Comparison of ENCODE assay signal across 30 cellular contexts in the genomic region with DNA sequence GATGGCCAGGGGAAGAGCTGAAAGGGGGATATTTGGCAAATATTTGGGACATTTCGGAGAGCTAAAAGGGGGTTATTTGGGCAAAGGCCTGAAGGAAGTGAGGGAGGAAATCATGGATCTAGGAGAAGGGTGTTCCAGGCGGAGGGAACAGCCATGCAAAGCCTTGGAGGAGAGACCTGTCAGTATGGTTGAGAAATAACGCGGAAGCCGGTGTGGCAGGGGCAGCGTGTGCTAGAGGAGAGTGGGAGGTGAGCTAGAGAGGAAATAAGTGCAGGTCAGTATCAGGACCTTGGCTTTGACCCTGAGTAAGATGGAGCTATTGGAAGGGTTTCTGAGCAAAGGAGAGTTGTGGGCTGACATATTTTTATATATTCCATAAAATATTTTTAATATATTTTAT. TPM values are rescaled to one million over a fixed set of nuclear protein-coding genes. Genes with fewer than 3 reads are reported as not detected.
DNase-seq lines count a peak whose midpoint lies in the region; ATAC-seq, FAIRE-seq and TF ChIP-seq lines count a peak whose summit lies in the region.
"Had no signal": no experiment of that assay in that cellular context is flagged by ENCODE, and none has a peak within 500 bp of the region (broad histone marks: within the 10 kb centered on the region; RNA-seq: fewer than 3 reads in every experiment).

No MANE protein-coding gene starts in this region.

- H3K27ac ChIP-seq in pancreas: peak overlapping the region; percentile 13 to 77 (median 66)
- H3K27ac ChIP-seq in stomach: no peak overlapping the region
- H3K27ac ChIP-seq: BLaER1 had no signal

- intact Hi-C loops in pancreas (cut with DNase I) (no loop called here), stomach (cut with DNase I; ENCODE audit: low total_unique reads) (no loop called here)

- no peaks in the 10 kb centered on the region for H3K9me3 ChIP-seq in T-helper 17 cell (ENCODE audit: control insufficient read depth, low read length, poor library complexity, severe bottlenecking)
- no peaks in the 10 kb centered on the region for H3K9me3 ChIP-seq in pancreas
- H3K9me3 ChIP-seq in stomach: no peaks in the 10 kb centered on the region
- H3K9me3 ChIP-seq: BE2C, BLaER1 had no signal

- peak overlapping the region; percentile 89 for H3K27ac Mint-ChIP-seq in T-helper 17 cell
- H3K27ac Mint-ChIP-seq: CD4-positive, CD25-positive, alpha-beta regulatory T cell had no signal

- H3K36me3 ChIP-seq in pancreas (no peaks in the 10 kb centered on the region), stomach (no peaks in the 10 kb centered on the region)
- H3K36me3 ChIP-seq: BE2C, BLaER1 had no signal

- H3K27me3 Mint-ChIP-seq in T-helper 17 cell: peaks cover 9% of the 10 kb centered on the region
- H3K27me3 Mint-ChIP-seq: CD4-positive, CD25-positive, alpha-beta regulatory T cell had no signal

- H3K4me1 Mint-ChIP-seq in T-helper 17 cell: peaks cover 6% of the 10 kb centered on the region
- H3K4me1 Mint-ChIP-seq: CD14-positive monocyte; CD4-positive, CD25-positive, alpha-beta regulatory T cell had no signal

- H3K4me1 ChIP-seq in pancreas (peaks cover 4 to 13% (median 12%) of the 10 kb centered on the region in 3 donors), stomach (no peaks in the 10 kb centered on the region)
- H3K4me1 ChIP-seq: BE2C had no signal

- 44 to 47% methylated on average over 6 of the region's 6 CpGs for WGBS in pancreas, 2 donors
- WGBS in stomach, 5 donors: 79 to 89% (median 88%) methylated on average over 6 of the region's 6 CpGs

- no peak for DNase-seq in T-helper 17 cell
- DNase-seq in pancreas: peak in 1 of 6 donors; percentile 56
- no peak for DNase-seq in ecto neural progenitor cell (ENCODE audit: low spot score)
- DNase-seq in stomach: no peak
- DNase-seq in SHP77 (lab: John Stamatoyannopoulos, UW): no peak
- DNase-seq: 8988T; ACHN; BE2C; C1 segment of cervical spinal cord; CD4-positive, alpha-beta memory T cell; CD4-positive, CD25-positive, alpha-beta regulatory T cell; CD8-positive, alpha-beta memory T cell; COR-L47; DMS 273 treated with DMSO at 0.1 percent for 48 hours; DMS153; DMS53; DMS79; DND-41; EL; GDM1 had no signal

- H3K27me3 ChIP-seq in pancreas (no peaks in the 10 kb centered on the region), stomach (no peaks in the 10 kb centered on the region)
- H3K27me3 ChIP-seq: BE2C, BLaER1 had no signal

- no peak for TF ChIP-seq POLR2A in stomach (IDR thresholded peaks at IDR 0.05)

- TF ChIP-seq CTCF in pancreas (IDR thresholded peaks at IDR 0.05): no peak
- no peak for TF ChIP-seq CTCF in stomach (IDR thresholded peaks at IDR 0.05)

- ATAC-seq in T-helper 17 cell (no peak), pancreas (peak; percentile 1 to 21 (median 12))
- ATAC-seq: GM12878 had no signal

- no peak overlapping the region for H3K4me3 Mint-ChIP-seq in T-helper 17 cell
- H3K4me3 Mint-ChIP-seq: CD4-positive, CD25-positive, alpha-beta regulatory T cell; CD8-positive, alpha-beta memory T cell had no signal

- no peak for TF ChIP-seq EP300 in stomach (IDR thresholded peaks at IDR 0.05)

- H3K4me3 ChIP-seq in pancreas: peak overlapping the region in 3 of 4 donors; percentile 38 to 51 (median 46)
- no peak overlapping the region for H3K4me3 ChIP-seq in stomach
- H3K4me3 ChIP-seq: BLaER1, GM12878 had no signal

- FAIRE-seq in pancreas (lab: Jason Lieb, UNC): no peak
- FAIRE-seq: A204.1, GM12878, GM12892, GM18507 had no signal

- H3K36me3 Mint-ChIP-seq in T-helper 17 cell (ENCODE audit: low read depth): no peaks in the 10 kb centered on the region
- H3K36me3 Mint-ChIP-seq: CD14-positive monocyte; CD4-positive, alpha-beta memory T cell; CD4-positive, CD25-positive, alpha-beta regulatory T cell; CD8-positive, alpha-beta memory T cell had no signal

RNA-seq across cellular contexts. Expression of gene CTRC, which starts 3.0 kb away (rescaled TPM):
- 1 to 10 TPM; 2.7 to 2.9 TPM for total RNA-seq in T-helper 17 cell
- total RNA-seq in pancreas: over 10,000 TPM in 1 of 6 donors, 1,000 to 10,000 TPM in 5; 7,866 to 13,867 (median 8,408) TPM
- 1,000 to 10,000 TPM; 3,972 to 5,613 TPM for polyA plus RNA-seq in pancreas
- not detected for total RNA-seq in stomach
- 1 to 10 TPM in 2 of 3 donors, under 1 TPM in 1; 0.88 to 9.8 (median 3.2) TPM for polyA plus RNA-seq in stomach
- total RNA-seq: CD8-positive, alpha-beta memory T cell; Daoy; G401 had no signal
- polyA plus RNA-seq: AG04450; CD14-positive monocyte; CD4-positive, alpha-beta memory T cell; CD4-positive, CD25-positive, alpha-beta regulatory T cell; CD8-positive, alpha-beta memory T cell had no signal

RNA-seq across cellular contexts. Expression of gene CELA2A, which starts 15.3 kb away (rescaled TPM):
- total RNA-seq in T-helper 17 cell (not detected), pancreas (over 10,000 TPM in 2 of 6 donors, 1,000 to 10,000 TPM in 3, 100 to 1,000 TPM in 1; 360 to 20,184 (median 5,030) TPM), stomach (under 1 TPM in 1 of 5 donors, not detected in 4; 0.55 TPM)
- polyA plus RNA-seq in pancreas (1,000 to 10,000 TPM; 2,295 to 3,502 TPM), stomach (1 to 10 TPM in 2 of 3 donors, under 1 TPM in 1; 0.43 to 3.1 (median 1.6) TPM)
- total RNA-seq: A673; CD4-positive, alpha-beta memory T cell; CD4-positive, CD25-positive, alpha-beta regulatory T cell; CD8-positive, alpha-beta memory T cell; Daoy; G401 had no signal
- polyA plus RNA-seq: AG04450; CD14-positive monocyte; CD4-positive, alpha-beta memory T cell; CD4-positive, CD25-positive, alpha-beta regulatory T cell; CD8-positive, alpha-beta memory T cell; GM12878 had no signal

RNA-seq across cellular contexts. Expression of gene EFHD2, which starts 31.6 kb away (rescaled TPM):
- total RNA-seq in T-helper 17 cell (100 to 1,000 TPM; 135 to 197 TPM), pancreas (10 to 100 TPM; 35.9 to 43.6 (median 38.8) TPM), stomach (100 to 1,000 TPM in 2 of 5 donors, 10 to 100 TPM in 3; 36.2 to 191 (median 67.0) TPM)
- polyA plus RNA-seq in pancreas (10 to 100 TPM; 30.5 to 47.4 TPM), stomach (100 to 1,000 TPM in 2 of 3 donors, 10 to 100 TPM in 1; 64.5 to 169 (median 101) TPM)

RNA-seq across cellular contexts. Expression of gene CELA2B, which starts 34.7 kb away (rescaled TPM):
- not detected for total RNA-seq in T-helper 17 cell
- 1,000 to 10,000 TPM in 2 of 6 donors, 100 to 1,000 TPM in 4; 310 to 2,290 (median 800) TPM for total RNA-seq in pancreas
- polyA plus RNA-seq in pancreas: 100 to 1,000 TPM; 186 to 203 TPM
- total RNA-seq in stomach: not detected
- not detected for polyA plus RNA-seq in stomach
- total RNA-seq: A673; CD4-positive, alpha-beta memory T cell; CD4-positive, CD25-positive, alpha-beta regulatory T cell; CD8-positive, alpha-beta memory T cell; Daoy; G401; GM12878 had no signal
- polyA plus RNA-seq: AG04450; CD14-positive monocyte; CD4-positive, alpha-beta memory T cell; CD4-positive, CD25-positive, alpha-beta regulatory T cell; CD8-positive, alpha-beta memory T cell; GM12878 had no signal

Comparison
In these comparisons a context has a peak if more than half of its experiments do, and no peak if none do; other contexts are left out.
1. H3K27ac ChIP-seq: peak in pancreas (4 of 4); none in stomach (0 of 5).
2. H3K4me3 ChIP-seq: peak in pancreas (3 of 4); none in stomach (0 of 4).
3. RNA of gene CTRC, which starts 3.0 kb away (total RNA-seq): 7,866 to 13,867 TPM in pancreas; 2.7 to 2.9 TPM in T-helper 17 cell and not detected in stomach; every median in the first group is over 1,000 times any median in the second.
4. RNA of gene CELA2A, which starts 15.3 kb away (total RNA-seq): 360 to 20,184 TPM in pancreas; not detected in T-helper 17 cell and 0.55 TPM in stomach; every median in the first group is over 100 times any median in the second.